In genomic region chr14:23387916-23388882, GRCh38 we compare ENCODE assay signal across 1 cellular context.
TF ChIP-seq lines count a peak whose summit lies in the region.

No MANE protein-coding gene starts in this region.

TF ChIP-seq in IMR-90, 13 proteins besides CTCF, POLR2A, EP300 and RAD21:
- TF ChIP-seq MAZ (IDR thresholded peaks at IDR 0.05; ENCODE audit: borderline replicate concordance, low read depth, low read length) (no peak), RFX5 (IDR thresholded peaks at IDR 0.05; ENCODE audit: low read depth, low read length) (no peak), BHLHE40 (IDR thresholded peaks at IDR 0.05; ENCODE audit: low read depth, low read length) (no peak), CEBPB (IDR thresholded peaks at IDR 0.05; ENCODE audit: low read depth, low read length) (no peak), NFE2L2 (IDR thresholded peaks at IDR 0.05; ENCODE audit: low read depth, low read length) (no peak)
- TF ChIP-seq, protein P1, sequence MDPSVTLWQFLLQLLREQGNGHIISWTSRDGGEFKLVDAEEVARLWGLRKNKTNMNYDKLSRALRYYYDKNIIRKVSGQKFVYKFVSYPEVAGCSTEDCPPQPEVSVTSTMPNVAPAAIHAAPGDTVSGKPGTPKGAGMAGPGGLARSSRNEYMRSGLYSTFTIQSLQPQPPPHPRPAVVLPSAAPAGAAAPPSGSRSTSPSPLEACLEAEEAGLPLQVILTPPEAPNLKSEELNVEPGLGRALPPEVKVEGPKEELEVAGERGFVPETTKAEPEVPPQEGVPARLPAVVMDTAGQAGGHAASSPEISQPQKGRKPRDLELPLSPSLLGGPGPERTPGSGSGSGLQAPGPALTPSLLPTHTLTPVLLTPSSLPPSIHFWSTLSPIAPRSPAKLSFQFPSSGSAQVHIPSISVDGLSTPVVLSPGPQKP (IDR thresholded peaks at IDR 0.05; ENCODE audit: borderline replicate concordance, low read depth, low read length): no peak
